Comparison of ENCODE assay signal across 37 cellular contexts in genomic region chr12:132266802-132267201, GRCh38.
"Had no signal": no experiment of that assay in that cellular context is flagged by ENCODE, and none has a peak within 500 bp of the region (broad histone marks: within the 10 kb centered on the region; RNA-seq: fewer than 3 reads in every experiment).

No MANE protein-coding gene starts in this region.

- FAIRE-seq: astrocyte, TTC549 had no signal

- H3K36me3 ChIP-seq: adrenal gland, brain microvascular endothelial cell, breast epithelium had no signal

- H3K27ac Mint-ChIP-seq: activated B cell treated with CpG ODN at 0.5 μM for 24 hours; activated CD4-positive, alpha-beta memory T cell treated with anti-CD3 and anti-CD28 coated beads for 36 hours; activated CD4-positive, alpha-beta T cell treated with anti-CD3 and anti-CD28 coated beads, Interleukin-2, amount 10 ng/mL, durations not matched to agents 24 days and 14 days; activated CD8-positive, alpha-beta T cell treated with anti-CD3 and anti-CD28 coated beads for 36 hours; activated naive CD4-positive, alpha-beta T cell treated with anti-CD3 and anti-CD28 coated beads, Interleukin-2, amount 10 ng/mL, durations not matched to agents 7 days and 5 days; activated naive CD4-positive, alpha-beta T cell treated with anti-CD3 and anti-CD28 coated beads, Interleukin-2, amount 50 U/mL, for 24 hours; activated naive CD8-positive, alpha-beta T cell; activated T-cell treated with anti-CD3 and anti-CD28 coated beads, Interleukin-2, amount 50 U/mL, for 72 hours; activated T-helper 1 cell treated with anti-CD3 and anti-CD28 coated beads, Interleukin-12 subunit alpha, Interleukin-12 subunit beta, Interleukin-2, Interleukin-4 antibody, amounts not matched to agents 30 ng/mL and 10 ng/mL and 1 ng/mL, durations not matched to agents 14 hours and 24 hours and 36 hours; activated T-helper 17 cell treated with anti-CD3 and anti-CD28 coated beads, Interleukin-2, amount 50 U/mL, for 72 hours; T-helper 1 cell treated with Interleukin-12 subunit alpha and Interleukin-12 subunit beta and Interleukin-4 antibody, amounts not matched to agents 30 μg/mL and 1 μg/mL, for 36 hours; T-helper 2 cell treated with Interferon-gamma antibody and Interleukin-4, amounts not matched to agents 5 μg/mL and 100 μg/mL, for 36 hours had no signal

- H3K9me3 ChIP-seq: adrenal gland, body of pancreas, breast epithelium had no signal

- H3K4me3 ChIP-seq: adrenal gland, body of pancreas, breast epithelium had no signal

- H3K36me3 Mint-ChIP-seq: activated CD4-positive, alpha-beta memory T cell treated with anti-CD3 and anti-CD28 coated beads for 36 hours; activated naive CD4-positive, alpha-beta T cell treated with anti-CD3 and anti-CD28 coated beads, Interleukin-2, amount 10 ng/mL, durations not matched to agents 7 days and 5 days; activated naive CD4-positive, alpha-beta T cell treated with anti-CD3 and anti-CD28 coated beads, Interleukin-2, amount 50 U/mL, for 24 hours; activated naive CD8-positive, alpha-beta T cell had no signal

- H3K27me3 Mint-ChIP-seq: activated B cell treated with CpG ODN at 0.5 μM for 24 hours; activated CD4-positive, alpha-beta memory T cell treated with anti-CD3 and anti-CD28 coated beads for 36 hours; activated CD4-positive, alpha-beta T cell treated with anti-CD3 and anti-CD28 coated beads, Interleukin-2, amount 10 ng/mL, durations not matched to agents 24 days and 14 days; activated CD8-positive, alpha-beta T cell treated with anti-CD3 and anti-CD28 coated beads for 36 hours; activated naive CD4-positive, alpha-beta T cell treated with anti-CD3 and anti-CD28 coated beads, Interleukin-2, amount 50 U/mL, for 24 hours; activated T-helper 17 cell treated with anti-CD3 and anti-CD28 coated beads, Interleukin-2, amount 50 U/mL, for 72 hours; central memory CD8-positive, alpha-beta T cell had no signal

- H3K27me3 ChIP-seq: body of pancreas had no signal

- H3K27ac ChIP-seq: adrenal gland, body of pancreas, brain microvascular endothelial cell, breast epithelium, VCaP had no signal

- H3K4me1 Mint-ChIP-seq: activated B cell treated with CpG ODN at 0.5 μM for 24 hours; activated CD4-positive, alpha-beta T cell treated with anti-CD3 and anti-CD28 coated beads, Interleukin-2, amount 10 ng/mL, durations not matched to agents 24 days and 14 days; activated naive CD4-positive, alpha-beta T cell treated with anti-CD3 and anti-CD28 coated beads, Interleukin-2, amount 10 ng/mL, durations not matched to agents 7 days and 5 days; activated naive CD4-positive, alpha-beta T cell treated with anti-CD3 and anti-CD28 coated beads, Interleukin-2, amount 50 U/mL, for 24 hours; activated T-helper 17 cell treated with anti-CD3 and anti-CD28 coated beads, Interleukin-2, amount 50 U/mL, for 72 hours; central memory CD8-positive, alpha-beta T cell had no signal

- ATAC-seq: activated CD8-positive, alpha-beta T cell treated with anti-CD3 and anti-CD28 coated beads for 36 hours; activated T-cell treated with anti-CD3 and anti-CD28 coated beads, Interleukin-2, amount 50 U/mL, for 4 hours; activated T-cell treated with anti-CD3 and anti-CD28 coated beads, Interleukin-2, amount 50 U/mL, for 72 hours; activated T-helper 17 cell treated with anti-CD3 and anti-CD28 coated beads, Interleukin-2, amount 50 U/mL, for 72 hours; body of pancreas had no signal

- H3K4me3 Mint-ChIP-seq: activated B cell treated with CpG ODN at 0.5 μM for 24 hours; activated CD4-positive, alpha-beta memory T cell treated with anti-CD3 and anti-CD28 coated beads for 36 hours; activated CD4-positive, alpha-beta T cell treated with anti-CD3 and anti-CD28 coated beads, Interleukin-2, amount 10 ng/mL, durations not matched to agents 24 days and 14 days; activated CD8-positive, alpha-beta T cell treated with anti-CD3 and anti-CD28 coated beads for 36 hours; activated naive CD4-positive, alpha-beta T cell treated with anti-CD3 and anti-CD28 coated beads, Interleukin-2, amount 10 ng/mL, durations not matched to agents 7 days and 5 days; activated naive CD4-positive, alpha-beta T cell treated with anti-CD3 and anti-CD28 coated beads, Interleukin-2, amount 50 U/mL, for 24 hours; activated naive CD8-positive, alpha-beta T cell; activated T-cell treated with anti-CD3 and anti-CD28 coated beads, Interleukin-2, amount 50 U/mL, for 4 hours; activated T-cell treated with anti-CD3 and anti-CD28 coated beads, Interleukin-2, amount 50 U/mL, for 72 hours; activated T-helper 1 cell treated with anti-CD3 and anti-CD28 coated beads, Interleukin-12 subunit alpha, Interleukin-12 subunit beta, Interleukin-2, Interleukin-4 antibody, amounts not matched to agents 30 ng/mL and 10 ng/mL and 1 ng/mL, durations not matched to agents 14 hours and 24 hours and 36 hours; activated T-helper 17 cell treated with anti-CD3 and anti-CD28 coated beads, Interleukin-2, amount 50 U/mL, for 72 hours; central memory CD8-positive, alpha-beta T cell; T-helper 1 cell treated with Interleukin-12 subunit alpha and Interleukin-12 subunit beta and Interleukin-4 antibody, amounts not matched to agents 30 μg/mL and 1 μg/mL, for 36 hours; T-helper 2 cell treated with Interferon-gamma antibody and Interleukin-4, amounts not matched to agents 5 μg/mL and 100 μg/mL, for 36 hours had no signal

- DNase-seq: activated B cell treated with CpG ODN at 0.5 μM for 24 hours; activated CD4-positive, alpha-beta memory T cell treated with anti-CD3 and anti-CD28 coated beads for 36 hours; activated CD4-positive, alpha-beta T cell treated with anti-CD3 and anti-CD28 coated beads for 4 hours; activated CD4-positive, alpha-beta T cell treated with anti-CD3 and anti-CD28 coated beads, Interleukin-2, amount 10 ng/mL, durations not matched to agents 24 days and 14 days; activated CD4-positive, alpha-beta T cell treated with anti-CD3 and anti-CD28 coated beads, Interleukin-2, amount 50 U/mL, for 1 hour; activated CD4-positive, alpha-beta T cell treated with anti-CD3 and anti-CD28 coated beads, Interleukin-2, amount 50 U/mL, for 4 hours; activated CD4-positive, CD25-positive, alpha-beta regulatory T cell treated with anti-CD3 and anti-CD28 coated beads, Interleukin-2, amount 50 U/mL, for 72 hours; activated CD8-positive, alpha-beta memory T cell treated with anti-CD3 and anti-CD28 coated beads, Interleukin-2, amount 50 U/mL, for 4 hours; activated CD8-positive, alpha-beta T cell treated with anti-CD3 and anti-CD28 coated beads for 36 hours; activated effector memory CD4-positive, alpha-beta T cell treated with anti-CD3 and anti-CD28 coated beads, Interleukin-2, amount 50 U/mL, for 16 hours; activated naive CD4-positive, alpha-beta T cell treated with anti-CD3 and anti-CD28 coated beads, Interleukin-2, amount 10 ng/mL, durations not matched to agents 7 days and 5 days; activated naive CD4-positive, alpha-beta T cell treated with Interleukin-2 at 50 U/mL for 16 hours; activated T-cell treated with anti-CD3 and anti-CD28 coated beads for 4 hours; activated T-cell treated with anti-CD3 and anti-CD28 coated beads, Interleukin-2, amount 50 U/mL, for 1 hour; activated T-cell treated with anti-CD3 and anti-CD28 coated beads, Interleukin-2, amount 50 U/mL, for 4 hours; activated T-cell treated with anti-CD3 and anti-CD28 coated beads, Interleukin-2, amount 50 U/mL, for 72 hours; adrenal gland; amniotic stem cell; aorta; body of pancreas; brain microvascular endothelial cell; caudate nucleus; SW 1271; T-helper 1 cell; T-helper 2 cell; T-helper 9 cell had no signal

- H3K4me1 ChIP-seq: adrenal gland, body of pancreas, breast epithelium had no signal

- H3K9me3 Mint-ChIP-seq: activated B cell treated with CpG ODN at 0.5 μM for 24 hours; activated CD4-positive, alpha-beta memory T cell treated with anti-CD3 and anti-CD28 coated beads for 36 hours; activated CD4-positive, alpha-beta T cell treated with anti-CD3 and anti-CD28 coated beads, Interleukin-2, amount 10 ng/mL, durations not matched to agents 24 days and 14 days; activated CD8-positive, alpha-beta T cell treated with anti-CD3 and anti-CD28 coated beads for 36 hours; activated naive CD4-positive, alpha-beta T cell treated with anti-CD3 and anti-CD28 coated beads, Interleukin-2, amount 10 ng/mL, durations not matched to agents 7 days and 5 days; activated naive CD4-positive, alpha-beta T cell treated with anti-CD3 and anti-CD28 coated beads, Interleukin-2, amount 50 U/mL, for 24 hours; activated T-cell treated with anti-CD3 and anti-CD28 coated beads, Interleukin-2, amount 50 U/mL, for 4 hours; activated T-cell treated with anti-CD3 and anti-CD28 coated beads, Interleukin-2, amount 50 U/mL, for 72 hours; activated T-helper 1 cell treated with anti-CD3 and anti-CD28 coated beads, Interleukin-12 subunit alpha, Interleukin-12 subunit beta, Interleukin-2, Interleukin-4 antibody, amounts not matched to agents 30 ng/mL and 10 ng/mL and 1 ng/mL, durations not matched to agents 14 hours and 24 hours and 36 hours; activated T-helper 17 cell treated with anti-CD3 and anti-CD28 coated beads, Interleukin-2, amount 50 U/mL, for 72 hours; central memory CD8-positive, alpha-beta T cell; T-helper 1 cell treated with Interleukin-12 subunit alpha and Interleukin-12 subunit beta and Interleukin-4 antibody, amounts not matched to agents 30 μg/mL and 1 μg/mL, for 36 hours; T-helper 2 cell treated with Interferon-gamma antibody and Interleukin-4, amounts not matched to agents 5 μg/mL and 100 μg/mL, for 36 hours had no signal
